ENCODE assay signal across 8 cellular contexts in the genomic region with DNA sequence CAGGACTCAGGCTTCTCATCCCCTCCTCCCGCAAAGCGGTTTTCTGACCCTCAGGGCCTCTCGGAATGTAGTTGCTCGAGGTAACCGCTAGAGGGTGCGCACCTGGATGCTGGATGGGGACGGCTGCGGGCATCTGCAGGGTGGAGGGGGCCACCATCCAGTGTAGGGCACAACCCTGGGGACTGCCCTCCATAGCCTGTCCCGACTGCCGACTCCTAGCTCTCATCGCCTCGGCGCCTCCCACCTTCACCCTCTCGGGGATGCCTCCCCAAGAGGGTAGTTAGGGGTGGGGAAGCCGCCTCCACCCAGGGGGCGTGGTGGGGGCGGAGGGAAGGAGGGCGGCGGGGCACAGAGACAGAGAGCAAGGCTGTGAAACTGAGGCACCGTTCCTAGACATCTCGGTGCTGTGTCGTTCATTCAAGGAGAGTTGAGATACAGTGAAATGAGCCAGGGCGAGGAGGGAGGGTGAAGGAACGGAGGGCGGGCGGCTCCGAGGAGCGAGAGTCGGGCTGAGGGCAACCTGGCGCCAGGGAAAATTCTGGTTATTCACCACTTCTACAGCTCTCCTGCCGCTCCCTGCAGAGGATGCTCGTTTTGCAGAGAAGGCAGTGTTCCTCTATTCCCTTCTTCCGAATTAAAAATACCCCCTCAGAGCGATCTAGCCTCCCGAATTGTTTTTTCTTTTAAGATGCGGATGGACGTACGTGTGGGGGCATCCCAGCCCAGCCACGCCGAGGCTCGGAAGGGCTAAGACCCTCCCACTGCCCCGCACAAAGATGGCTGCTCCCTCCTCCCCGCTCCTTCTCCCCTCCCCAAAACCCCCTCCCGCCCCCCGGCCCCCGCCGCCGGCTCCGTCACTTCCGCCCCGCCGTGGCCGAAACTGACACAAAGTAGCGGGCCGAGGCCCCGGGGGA. TPM values are rescaled to one million over a fixed set of nuclear protein-coding genes. Genes with fewer than 3 reads are reported as not detected.
DNase-seq lines count a peak whose midpoint lies in the region; ATAC-seq and TF ChIP-seq lines count a peak whose summit lies in the region.

Gene ATP8B2 (plus strand): TSS at position 857 of the 914 bp plus-strand sequence. CDS start 2,617 bp downstream, outside the sequence.

- CTCF ChIA-PET in activated CD8-positive, alpha-beta memory T cell treated with anti-CD3 and anti-CD28 coated beads, Interleukin-2, amount 10 ng/mL, durations not matched to agents 7 days and 5 days (lab: Charles Lee) = interaction anchor here (0.9 to 15.3 kb wide), 13 partner anchors 8 to 143 kb away, joined by 3 to 292 read pairs (median 7); partner anchors contain the start of genes HAX1 and UBAP2L

- H3K4me1 ChIP-seq in endocrine pancreas (ENCODE audit: control insufficient read depth, insufficient read depth, low read length) = no peaks in the 10 kb centered on the region

- H3K9me3 ChIP-seq in endocrine pancreas (ENCODE audit: control insufficient read depth, low read length) = no peaks in the 10 kb centered on the region

- peak; percentile 97 for TF ChIP-seq CTCF in GM12874 (IDR thresholded peaks at IDR 0.05; ENCODE audit: insufficient read depth, low read depth, low read length)

- H3K27me3 ChIP-seq in endocrine pancreas (ENCODE audit: control insufficient read depth, insufficient read depth, low read length) = no peaks in the 10 kb centered on the region

- peak within 1 kb of the TSS; percentile 90 for H3K4me3 Mint-ChIP-seq in activated CD8-positive, alpha-beta memory T cell treated with anti-CD3 and anti-CD28 coated beads, Interleukin-2, amount 10 ng/mL, durations not matched to agents 7 days and 5 days

- no peaks in the 10 kb centered on the region for H3K9me3 Mint-ChIP-seq in activated CD8-positive, alpha-beta memory T cell treated with anti-CD3 and anti-CD28 coated beads, Interleukin-2, amount 10 ng/mL, durations not matched to agents 7 days and 5 days (ENCODE audit: low read depth)

- no peaks in the 10 kb centered on the region for H3K36me3 ChIP-seq in endocrine pancreas (ENCODE audit: control insufficient read depth, insufficient read depth, low read length)

- DNase-seq in HS-5 (ENCODE audit: low read depth) = peak; percentile 49
- peak; percentile 33 to 35 for DNase-seq in NOMO-1 (lab: John Stamatoyannopoulos, UW; ENCODE audit: unreplicated experiment in 2 of 2)
- DNase-seq in activated CD8-positive, alpha-beta memory T cell treated with anti-CD3 and anti-CD28 coated beads, Interleukin-2, amount 10 ng/mL, durations not matched to agents 7 days and 5 days = peak; percentile 88
- no peak for DNase-seq in mesenteric fat pad (ENCODE audit: low spot score)
- DNase-seq in stimulated activated CD8-positive, alpha-beta memory T cell treated with anti-CD3 and anti-CD28 coated beads, Interleukin-15, amount 100 ng/mL, for 1 hour (ENCODE audit: low read depth) = peak; percentile 64

- H3K4me3 ChIP-seq in endocrine pancreas (ENCODE audit: control insufficient read depth, insufficient read depth, low read length) = peak within 1 kb of the TSS; percentile 70

- peak; percentile 56 for ATAC-seq in activated CD8-positive, alpha-beta memory T cell treated with anti-CD3 and anti-CD28 coated beads, Interleukin-2, amount 10 ng/mL, durations not matched to agents 7 days and 5 days
- ATAC-seq in HG02973 (IDR thresholded peaks at IDR 0.05; ENCODE audit: unreplicated experiment) = no peak

- H3K27ac Mint-ChIP-seq in activated CD8-positive, alpha-beta memory T cell treated with anti-CD3 and anti-CD28 coated beads, Interleukin-2, amount 10 ng/mL, durations not matched to agents 7 days and 5 days = peak within 1 kb of the TSS; percentile 90

- peak within 1 kb of the TSS; percentile 86 for H3K9ac ChIP-seq in endocrine pancreas (ENCODE audit: control insufficient read depth, insufficient read depth, low read length)

- peaks cover 39% of the 10 kb centered on the region for H3K4me1 Mint-ChIP-seq in activated CD8-positive, alpha-beta memory T cell treated with anti-CD3 and anti-CD28 coated beads, Interleukin-2, amount 10 ng/mL, durations not matched to agents 7 days and 5 days

- peaks cover 17% of the 10 kb centered on the region for H3K27me3 Mint-ChIP-seq in activated CD8-positive, alpha-beta memory T cell treated with anti-CD3 and anti-CD28 coated beads, Interleukin-2, amount 10 ng/mL, durations not matched to agents 7 days and 5 days

- peaks cover 2% of the 10 kb centered on the region for H3K36me3 Mint-ChIP-seq in activated CD8-positive, alpha-beta memory T cell treated with anti-CD3 and anti-CD28 coated beads, Interleukin-2, amount 10 ng/mL, durations not matched to agents 7 days and 5 days

RNA-seq across cellular contexts. Expression of gene ATP8B2, which starts in this region (rescaled TPM):
- 10 to 100 TPM; 46.3 to 67.3 TPM for total RNA-seq in activated CD8-positive, alpha-beta memory T cell treated with anti-CD3 and anti-CD28 coated beads, Interleukin-2, amount 10 ng/mL, durations not matched to agents 7 days and 5 days
- total RNA-seq in mesenteric fat pad = 38.7 TPM
